ENCODE assay signal across 9 cellular contexts in genomic region chr3:190586631-190587000, GRCh38.
DNase-seq lines count a peak whose midpoint lies in the region; ATAC-seq and TF ChIP-seq lines count a peak whose summit lies in the region.
"Had no signal": no experiment of that assay in that cellular context is flagged by ENCODE, and none has a peak within 500 bp of the region (broad histone marks: within the 10 kb centered on the region; RNA-seq: fewer than 3 reads in every experiment).

No MANE protein-coding gene starts in this region.

- H3K4me1 Mint-ChIP-seq in WTC11, result peaks cover 15% of the 10 kb centered on the region

- H3K36me3 Mint-ChIP-seq in WTC11, result no peaks in the 10 kb centered on the region
- H3K36me3 Mint-ChIP-seq: brain had no signal

- CTCF ChIA-PET in WTC11 (lab: Charles Lee), result no interaction called here

- no peak overlapping the region for H3K4me3 Mint-ChIP-seq in WTC11
- H3K4me3 Mint-ChIP-seq: brain had no signal

- POLR2A ChIA-PET in WTC11 (lab: Charles Lee), result no interaction called here

- 0 out of 2 replicates have a peak, but pooled peaks cover 4% of the 10 kb centered on the region for H3K9me3 Mint-ChIP-seq in WTC11
- H3K9me3 Mint-ChIP-seq: brain had no signal

- ATAC-seq in HG03097 (IDR thresholded peaks at IDR 0.05; ENCODE audit: low FRiP score, unreplicated experiment), result peak; percentile 93
- ATAC-seq in WTC11, result peak; percentile 19; the same call in 1 of the 2 replicates
- ATAC-seq in HG03025 (IDR thresholded peaks at IDR 0.05; ENCODE audit: low FRiP score, unreplicated experiment), result no peak

- DNase-seq in activated naive CD4-positive, alpha-beta T cell treated with Interleukin-2 at 50 U/mL for 16 hours, result peak; percentile 55
- no peak for DNase-seq in activated naive CD4-positive, alpha-beta T cell (lab: John Stamatoyannopoulos, UW)
- DNase-seq in WTC11 (ENCODE audit: low spot score) (no peak), fibroblast of the conjunctiva (ENCODE audit: low read depth) (peak; percentile 9), NCI-H2171 treated with DMSO at 0.1 percent for 48 hours (lab: John Stamatoyannopoulos, UW) (no peak)
- DNase-seq in stimulated activated CD8-positive, alpha-beta memory T cell treated with anti-CD3 and anti-CD28 coated beads, Interleukin-7, amount 100 ng/mL, for 4 hours (ENCODE audit: low read depth in 2 of 2), result peak; percentile 7 to 28

- no peaks in the 10 kb centered on the region for H3K27me3 Mint-ChIP-seq in WTC11 (ENCODE audit: low read depth)

- TF ChIP-seq CTCF in WTC11 (IDR thresholded peaks at IDR 0.05), result no peak

- no peak overlapping the region for H3K27ac Mint-ChIP-seq in WTC11

TF ChIP-seq in WTC11, 78 proteins besides CTCF, POLR2A, EP300 and RAD21 (continues in another document):
- TF ChIP-seq ZMAT4 (CRISPR knock-in tag; IDR thresholded peaks at IDR 0.05), result no peak
- TF ChIP-seq SMAD4 (CRISPR knock-in tag; IDR thresholded peaks at IDR 0.05), result no peak
- TF ChIP-seq USF2 (CRISPR knock-in tag; IDR thresholded peaks at IDR 0.05), result no peak
- no peak for TF ChIP-seq AFF4 (CRISPR knock-in tag; IDR thresholded peaks at IDR 0.05; ENCODE audit: borderline replicate concordance)
- TF ChIP-seq FOXP4 (CRISPR knock-in tag; IDR thresholded peaks at IDR 0.05), result no peak
- TF ChIP-seq ZNF532 (CRISPR knock-in tag; IDR thresholded peaks at IDR 0.05; ENCODE audit: borderline replicate concordance), result no peak
- TF ChIP-seq MYBL2 (CRISPR knock-in tag; IDR thresholded peaks at IDR 0.05), result no peak
- no peak for TF ChIP-seq HMGXB4 (CRISPR knock-in tag; IDR thresholded peaks at IDR 0.05)
- TF ChIP-seq USF1 (CRISPR knock-in tag; IDR thresholded peaks at IDR 0.05), result no peak
- no peak for TF ChIP-seq RORB (CRISPR knock-in tag; IDR thresholded peaks at IDR 0.05)
- no peak for TF ChIP-seq FOXP1 (CRISPR knock-in tag; IDR thresholded peaks at IDR 0.05; ENCODE audit: borderline replicate concordance)
- no peak for TF ChIP-seq NFE2L1 (CRISPR knock-in tag; IDR thresholded peaks at IDR 0.05)
- no peak for TF ChIP-seq ZBTB21 (CRISPR knock-in tag; IDR thresholded peaks at IDR 0.05; ENCODE audit: borderline replicate concordance)
- TF ChIP-seq MAX (CRISPR knock-in tag; IDR thresholded peaks at IDR 0.05), result no peak

Comparison
In these comparisons a context has a peak if more than half of its experiments do, and no peak if none do; other contexts are left out.
1. DNase-seq: peak in activated naive CD4-positive, alpha-beta T cell treated with Interleukin-2 at 50 U/mL for 16 hours (single experiment), fibroblast of the conjunctiva (single experiment) and stimulated activated CD8-positive, alpha-beta memory T cell treated with anti-CD3 and anti-CD28 coated beads, Interleukin-7, amount 100 ng/mL, for 4 hours (2 of 2); none in activated naive CD4-positive, alpha-beta T cell (0 of 4), WTC11 (single experiment) and NCI-H2171 treated with DMSO at 0.1 percent for 48 hours (single experiment).